In the genomic region with DNA sequence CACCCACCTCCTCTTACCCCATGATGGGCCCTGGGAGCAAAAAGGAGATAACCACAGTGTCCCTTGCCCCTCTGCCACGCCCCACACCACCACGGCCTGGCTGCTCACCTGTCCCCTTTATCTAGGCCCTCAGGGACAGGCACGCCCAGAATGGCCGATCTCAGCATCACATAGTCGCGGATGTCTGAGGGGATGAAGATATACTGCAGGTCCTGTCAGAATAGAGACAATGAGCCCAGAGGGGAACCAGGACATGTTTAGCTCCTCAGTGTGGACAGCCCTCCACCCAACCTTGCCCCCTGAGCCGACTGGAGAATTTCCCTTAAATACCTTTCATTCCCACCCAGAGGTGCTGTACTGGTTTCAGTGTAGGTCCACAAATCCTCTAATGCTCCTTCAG, we compare ENCODE assay signal across 18 cellular contexts. TPM values are rescaled to one million over a fixed set of nuclear protein-coding genes. Genes with fewer than 3 reads are reported as not detected.
DNase-seq lines count a peak whose midpoint lies in the region; ATAC-seq, FAIRE-seq and TF ChIP-seq lines count a peak whose summit lies in the region.
"Had no signal": no experiment of that assay in that cellular context is flagged by ENCODE, and none has a peak within 500 bp of the region (broad histone marks: within the 10 kb centered on the region; RNA-seq: fewer than 3 reads in every experiment).

No MANE protein-coding gene starts in this region.

- H2AFZ ChIP-seq in HepG2 (ENCODE audit: low read length) (no peak overlapping the region), K562 (ENCODE audit: low read depth, low read length) (no peak overlapping the region)

- TF ChIP-seq EP300 in HepG2 (IDR thresholded peaks at IDR 0.05; ENCODE audit: low read depth in 2 of 2, low read length in 2 of 2): no peak
- no peak for TF ChIP-seq EP300 in HepG2 (CRISPR knock-in tag; IDR thresholded peaks at IDR 0.05; ENCODE audit: borderline replicate concordance)
- TF ChIP-seq EP300 in K562 (IDR thresholded peaks at IDR 0.05; ENCODE audit: low read length): no peak

- WGBS in HepG2 (ENCODE audit: low lambda C conversion rate): 7% methylated on average over 6 of the region's 7 CpGs
- WGBS in right lobe of liver (ENCODE audit: insufficient coverage, low coverage, low lambda C conversion rate, missing lambda C conversion rate): 93% methylated on average over 3 of the region's 7 CpGs
- WGBS in K562 (ENCODE audit: insufficient coverage, low coverage, missing lambda C conversion rate): 21% methylated on average over 6 of the region's 7 CpGs

- H3K36me3 ChIP-seq in HepG2 (replicated peaks in 1 of 2; ENCODE audit: control insufficient read depth in 1 of 2, insufficient read depth in 2 of 2, low read length in 2 of 2): peaks cover 0 to 8% of the 10 kb centered on the region in 2 experiments; a peak in 2 of 5 replicates
- H3K36me3 ChIP-seq in right lobe of liver: peaks cover 0 to 7% (median 2%) of the 10 kb centered on the region in 4 donors
- peaks cover 13% of the 10 kb centered on the region; the same call in 2 of the 3 replicates for H3K36me3 ChIP-seq in K562 (ENCODE audit: control insufficient read depth, insufficient read depth, low read length)
- peaks cover 79% of the 10 kb centered on the region for H3K36me3 ChIP-seq in neutrophil

- no peak for TF ChIP-seq RAD21 in HepG2 (CRISPR knock-in tag; IDR thresholded peaks at IDR 0.05)
- TF ChIP-seq RAD21 in K562 (CRISPR knock-in tag; conservative IDR thresholded peaks at IDR 0.05 in 1 of 2, IDR thresholded peaks at IDR 0.05 in 1 of 2): no peak

- no peaks in the 10 kb centered on the region for H3K79me2 ChIP-seq in HepG2 (ENCODE audit: insufficient read depth, low read length)
- 0 out of 3 replicates have a peak, but pooled peaks cover 4% of the 10 kb centered on the region for H3K79me2 ChIP-seq in K562 (ENCODE audit: control insufficient read depth, insufficient read depth, low read length)

- H3K4me2 ChIP-seq in HepG2 (ENCODE audit: low read depth, low read length) (peak overlapping the region; percentile 81), K562 (ENCODE audit: insufficient read depth, low read length) (no peak overlapping the region)

- H3K9ac ChIP-seq in HepG2 (ENCODE audit: insufficient read depth, low read depth, low read length) (no peak overlapping the region), K562 (ENCODE audit: insufficient read depth in 1 of 2, low read depth in 2 of 2, low read length in 2 of 2) (no peak overlapping the region)

- H3K27me3 ChIP-seq in HepG2 (ENCODE audit: control insufficient read depth in 1 of 2, insufficient read depth in 2 of 2, low read length in 2 of 2) (no peaks in the 10 kb centered on the region), right lobe of liver (no peaks in the 10 kb centered on the region), K562 (ENCODE audit: control insufficient read depth in 2 of 2, insufficient read depth in 2 of 2, low read length in 2 of 2) (no peaks in the 10 kb centered on the region), neutrophil (no peaks in the 10 kb centered on the region)

- H4K20me1 ChIP-seq in HepG2 (ENCODE audit: insufficient read depth, low read length): peaks cover 20% of the 10 kb centered on the region
- peaks cover 12% of the 10 kb centered on the region; the same call in 1 of the 2 replicates for H4K20me1 ChIP-seq in K562 (replicated peaks; ENCODE audit: control insufficient read depth, insufficient read depth, low read length)

- H3K27ac ChIP-seq in HepG2 (ENCODE audit: extremely low read length, insufficient read depth, low read length): no peak overlapping the region
- no peak overlapping the region for H3K27ac ChIP-seq in right lobe of liver
- H3K27ac ChIP-seq in K562 (ENCODE audit: extremely low read depth, low read depth, low read length): no peak overlapping the region
- peak overlapping the region; percentile 13 for H3K27ac ChIP-seq in neutrophil
- H3K27ac ChIP-seq: HL-60 had no signal

- H3K4me1 ChIP-seq in HepG2 (ENCODE audit: insufficient read depth, low read length) (peaks cover 79% of the 10 kb centered on the region), right lobe of liver (peaks cover 0 to 15% (median 6%) of the 10 kb centered on the region in 4 donors), K562 (replicated peaks in 1 of 2; ENCODE audit: control insufficient read depth in 2 of 2, insufficient read depth in 2 of 2, low read length in 2 of 2) (peaks cover 15 to 41% of the 10 kb centered on the region in 2 experiments; a peak in 4 of 5 replicates), neutrophil (ENCODE audit: control insufficient read depth in 1 of 2, insufficient read depth in 1 of 2, low read depth in 1 of 2, low read length in 1 of 2) (peaks cover 33 to 36% of the 10 kb centered on the region in 2 experiments)

- TF ChIP-seq POLR2A in HepG2 (IDR thresholded peaks at IDR 0.05; ENCODE audit: insufficient read depth in 1 of 2, low read depth in 2 of 2, low read length in 2 of 2) (no peak), right lobe of liver (IDR thresholded peaks at IDR 0.05) (no peak), K562 (conservative IDR thresholded peaks at IDR 0.05) (no peak)

- no peaks in the 10 kb centered on the region for H3K9me1 ChIP-seq in K562 (ENCODE audit: control insufficient read depth, insufficient read depth, low read length)

- FAIRE-seq in HepG2 (lab: Jason Lieb, UNC) (no peak), K562 (lab: Jason Lieb, UNC) (no peak)
- FAIRE-seq: GM12891 had no signal

- H3K4me3 ChIP-seq in HepG2 (replicated peaks in 1 of 3; ENCODE audit: insufficient read depth in 1 of 3, low read depth in 2 of 3, low read length in 3 of 3): peak overlapping the region in 1 of 3 experiments; percentile 54; a peak in 1 of 6 replicates
- no peak overlapping the region for H3K4me3 ChIP-seq in right lobe of liver
- H3K4me3 ChIP-seq in K562: no peak overlapping the region
- H3K4me3 ChIP-seq in neutrophil (ENCODE audit: low read depth in 1 of 2, low read length in 1 of 2): no peak overlapping the region

- in situ Hi-C loops in HepG2 (cut with HindIII; ENCODE audit: extremely low pct_ligation_motif_present, low pct_unique_long_range_greater_than_20kb): no loop called here
- in situ Hi-C loops in K562 (cut with MboI): no loop called here

- H3K9me3 ChIP-seq in HepG2 (ENCODE audit: low read length): no peaks in the 10 kb centered on the region
- H3K9me3 ChIP-seq in right lobe of liver: no peaks in the 10 kb centered on the region
- H3K9me3 ChIP-seq in K562 (replicated peaks; ENCODE audit: control insufficient read depth, insufficient read depth, low read depth, low read length): no peaks in the 10 kb centered on the region
- H3K9me3 ChIP-seq in neutrophil: no peaks in the 10 kb centered on the region

- CTCF ChIA-PET in HepG2 (lab: Yijun Ruan, JAX; ENCODE audit: low intra/inter-chr PET ratio, low total read pairs) (interaction anchor here (2.5 kb wide), 1 partner anchor 53 kb away, joined by 10 read pairs; no protein-coding TSS in a partner anchor), K562 (lab: Yijun Ruan, JAX; ENCODE audit: low intra/inter-chr PET ratio) (no interaction called here)

- intact Hi-C loops in HepG2 (cut with micrococcal nuclease; ENCODE audit: unreplicated experiment): loop anchor here (2.0 kb wide), 1 partner anchor 16 kb away; no protein-coding TSS in a partner anchor
- intact Hi-C loops in right lobe of liver (cut with DNase I): loop anchor here in 1 of 2 donors (10.0 kb wide), 1 partner anchor 46 kb away; no protein-coding TSS in a partner anchor
- intact Hi-C loops in K562 (cut with micrococcal nuclease): no loop called here

- ATAC-seq in HepG2: peak; percentile 2
- no peak for ATAC-seq in right lobe of liver
- no peak for ATAC-seq in K562
- ATAC-seq in HG03565 (IDR thresholded peaks at IDR 0.05; ENCODE audit: unreplicated experiment): no peak

- TF ChIP-seq CTCF in HepG2 (CRISPR knock-in tag; IDR thresholded peaks at IDR 0.05) (no peak), right lobe of liver (IDR thresholded peaks at IDR 0.05) (no peak), K562 (IDR thresholded peaks at IDR 0.05 in 2 of 3, conservative IDR thresholded peaks at IDR 0.05 in 1 of 3; ENCODE audit: insufficient read depth in 2 of 3, low read depth in 1 of 3, low read length in 3 of 3) (no peak), neutrophil (IDR thresholded peaks at IDR 0.05) (no peak)

- no TSS peak for BruUV-seq in HepG2 (replicated peaks; lab: Mats Ljungman, UMichigan)
- no TSS peak for BruUV-seq in K562 (replicated peaks; lab: Mats Ljungman, UMichigan)

- POLR2A ChIA-PET in HepG2 (lab: Yijun Ruan, JAX) (interaction anchor here (0.8 to 6.8 kb wide), 12 partner anchors 12 to 101 kb away, joined by 3 to 129 read pairs (median 4); partner anchors contain the start of gene ST6GALNAC2), K562 (lab: Yijun Ruan, JAX) (interaction anchor here (2.0 to 3.8 kb wide), 2 partner anchors 10 to 14 kb away, joined by 5 to 38 read pairs; no protein-coding TSS in a partner anchor)

- DNase-seq in HepG2 (ENCODE audit: low spot score): no peak
- no peak for DNase-seq in right lobe of liver
- no peak for DNase-seq in K562 (ENCODE audit: extremely low read depth in 1 of 4, low spot score in 3 of 4)
- no peak for DNase-seq in HCEC 1CT
- no peak for DNase-seq in NCI-H1436 treated with DMSO at 0.1 percent for 48 hours (lab: John Stamatoyannopoulos, UW)
- no peak for DNase-seq in NCI-H1694 (lab: John Stamatoyannopoulos, UW)
- DNase-seq: GF-D8; NCI-H2029; NCI-H2171; NCI-H446 treated with DMSO at 0.1 percent for 48 hours; NK-92 treated with Interleukin-12 subunit alpha and Interleukin-12 subunit beta, amount 100 ng/mL, for 24 hours; RPMI8226 had no signal

RNA-seq across cellular contexts. Expression of gene ST6GALNAC2, which starts 15.2 kb away (rescaled TPM):
- 0.49 and 0.84 TPM in 2 replicates for total RNA-seq in HepG2 (2016; rRNA removed; fragmentation: Illumina TruSeq; extraction: Trizol)
- total RNA-seq in HepG2 (2016; cell fraction: cytosol; rRNA removed; fragmentation: Illumina TruSeq; extraction: Trizol; ENCODE audit: low read depth): 0.35 and 0.51 TPM in 2 replicates
- total RNA-seq in HepG2 (2016; cell fraction: insoluble cytoplasmic fraction; rRNA removed; fragmentation: Illumina TruSeq; extraction: Trizol): 0.13 and 0.39 TPM in 2 replicates
- total RNA-seq in HepG2 (2016; cell fraction: membrane; rRNA removed; fragmentation: Illumina TruSeq; extraction: Trizol): 0.77 and 0.79 TPM in 2 replicates
- total RNA-seq in HepG2 (2016; cell fraction: nucleus; rRNA removed; fragmentation: Illumina TruSeq; extraction: Trizol): 0.68 and 0.97 TPM in 2 replicates
- polyA plus RNA-seq in HepG2 (2011; rRNA removed): 0.12 and 0.30 TPM in 2 replicates
- 0.24 and 0.50 TPM in 2 replicates for polyA plus RNA-seq in HepG2 (2011; cell fraction: cytosol; rRNA removed)
- 0.43 TPM in 2 replicates for polyA plus RNA-seq in HepG2 (2011; cell fraction: nucleus; rRNA removed)
- 0.16 TPM in 1 of 2 replicates, not detected in the other for polyA plus RNA-seq in HepG2 (2012)
- 0.34 and 0.45 TPM in 2 replicates for polyA plus RNA-seq in HepG2 (2016; cell fraction: cytosol; fragmentation: Illumina TruSeq; extraction: Trizol; ENCODE audit: low read depth)
- polyA plus RNA-seq in HepG2 (2016; cell fraction: insoluble cytoplasmic fraction; fragmentation: Illumina TruSeq; extraction: Trizol; ENCODE audit: low read depth): 0.56 and 0.64 TPM in 2 replicates
- 0.62 and 0.69 TPM in 2 replicates for polyA plus RNA-seq in HepG2 (2016; cell fraction: membrane; fragmentation: Illumina TruSeq; extraction: Trizol; ENCODE audit: low read depth)
- 1.0 and 1.6 TPM in 2 replicates for polyA plus RNA-seq in HepG2 (2016; cell fraction: nucleus; fragmentation: Illumina TruSeq; extraction: Trizol; ENCODE audit: insufficient read depth, low read depth)
- polyA minus RNA-seq in HepG2 (2011; rRNA and poly(A)+ RNA removed; ENCODE audit: low replicate concordance): 0.34 and 1.1 TPM in 2 replicates
- not detected in 2 replicates for polyA minus RNA-seq in HepG2 (2011; cell fraction: cytosol; rRNA and poly(A)+ RNA removed)
- polyA minus RNA-seq in HepG2 (2011; cell fraction: nucleus; rRNA and poly(A)+ RNA removed): not detected in 2 replicates
- total RNA-seq in right lobe of liver: 1 to 10 TPM in 5 of 6 experiments, under 1 TPM in 1; 0.81 to 5.0 (median 2.3) TPM
- total RNA-seq in K562 (2011; cell fraction: chromatin; rRNA removed; ENCODE audit: low replicate concordance): not detected in 2 replicates
- not detected in 2 replicates for total RNA-seq in K562 (2011; cell fraction: nucleolus; rRNA removed)
- not detected in 2 replicates for total RNA-seq in K562 (2011; cell fraction: nucleoplasm; rRNA removed)
- not detected in 2 replicates for total RNA-seq in K562 (2014; rRNA removed)
- total RNA-seq in K562 (2014; rRNA removed; fragmentation: Illumina TruSeq; extraction: Trizol): not detected in 2 replicates
- not detected in 2 replicates for total RNA-seq in K562 (2015; rRNA removed; fragmentation: Illumina TruSeq; extraction: Trizol)
- total RNA-seq in K562 (2021): not detected in 2 replicates
- polyA plus RNA-seq in K562 (2011; rRNA removed): not detected in 2 replicates
- not detected in 2 replicates for polyA plus RNA-seq in K562 (2011; cell fraction: cytosol; rRNA removed)
- polyA plus RNA-seq in K562 (2011; cell fraction: nucleus; rRNA removed): not detected in 2 replicates
- polyA plus RNA-seq in K562 (2012): not detected in 2 replicates
- 0.18 TPM in 1 of 2 replicates, not detected in the other for polyA plus RNA-seq in K562 (2014; fragmentation: Illumina TruSeq; extraction: Trizol)
- polyA plus RNA-seq in K562 (2014; fragmentation: Nextera tagmentation; extraction: Ambion mirVana): not detected
- polyA plus RNA-seq in K562 (2014; rRNA removed): not detected in 2 replicates
- not detected in 2 replicates for polyA minus RNA-seq in K562 (2011; rRNA and poly(A)+ RNA removed)
- not detected in 2 replicates for polyA minus RNA-seq in K562 (2011; cell fraction: cytosol; rRNA and poly(A)+ RNA removed)
- not detected in 2 replicates for polyA minus RNA-seq in K562 (2011; cell fraction: nucleus; rRNA and poly(A)+ RNA removed)
- total RNA-seq: A673, OCI-LY7 had no signal

RNA-seq across cellular contexts. Expression of gene PRCD, which starts 30.6 kb away (rescaled TPM):
- total RNA-seq in HepG2 (2016; rRNA removed; fragmentation: Illumina TruSeq; extraction: Trizol) (0.52 TPM in 1 of 2 replicates, not detected in the other), right lobe of liver (1 to 10 TPM in 1 of 6 experiments, under 1 TPM in 2, not detected in 3; 0.12 to 1.3 (median 0.22) TPM), K562 (2014; rRNA removed) (not detected in 2 replicates), K562 (2014; rRNA removed; fragmentation: Illumina TruSeq; extraction: Trizol) (not detected in 2 replicates), K562 (2015; rRNA removed; fragmentation: Illumina TruSeq; extraction: Trizol) (not detected in 2 replicates), K562 (2021) (0.27 TPM in 1 of 2 replicates, not detected in the other)
- total RNA-seq in HepG2 (2016; cell fraction: cytosol; rRNA removed; fragmentation: Illumina TruSeq; extraction: Trizol; ENCODE audit: low read depth): not detected in 2 replicates
- total RNA-seq in HepG2 (2016; cell fraction: insoluble cytoplasmic fraction; rRNA removed; fragmentation: Illumina TruSeq; extraction: Trizol): 0.36 and 0.48 TPM in 2 replicates
- total RNA-seq in HepG2 (2016; cell fraction: membrane; rRNA removed; fragmentation: Illumina TruSeq; extraction: Trizol): not detected in 2 replicates
- total RNA-seq in HepG2 (2016; cell fraction: nucleus; rRNA removed; fragmentation: Illumina TruSeq; extraction: Trizol): not detected in 2 replicates
- polyA plus RNA-seq in HepG2 (2011; rRNA removed) (0.35 and 0.51 TPM in 2 replicates), K562 (2011; rRNA removed) (0.20 and 0.39 TPM in 2 replicates), K562 (2014; fragmentation: Illumina TruSeq; extraction: Trizol) (not detected in 2 replicates), K562 (2014; fragmentation: Nextera tagmentation; extraction: Ambion mirVana) (under 1 TPM in 1 of 2 experiments, not detected in 1; 0.25 TPM), K562 (2014; rRNA removed) (0.21 TPM in 1 of 2 replicates, not detected in the other)
- polyA plus RNA-seq in HepG2 (2011; cell fraction: cytosol; rRNA removed): not detected in 2 replicates
- polyA plus RNA-seq in HepG2 (2011; cell fraction: nucleus; rRNA removed): 0.06 TPM in 1 of 2 replicates, not detected in the other
- polyA plus RNA-seq in HepG2 (2012): 0.61 and 0.71 TPM in 2 replicates
- 0.25 TPM in 1 of 2 replicates, not detected in the other for polyA plus RNA-seq in HepG2 (2016; cell fraction: cytosol; fragmentation: Illumina TruSeq; extraction: Trizol; ENCODE audit: low read depth)
- polyA plus RNA-seq in HepG2 (2016; cell fraction: insoluble cytoplasmic fraction; fragmentation: Illumina TruSeq; extraction: Trizol; ENCODE audit: low read depth): not detected in 2 replicates
- not detected in 2 replicates for polyA plus RNA-seq in HepG2 (2016; cell fraction: membrane; fragmentation: Illumina TruSeq; extraction: Trizol; ENCODE audit: low read depth)
- not detected in 2 replicates for polyA plus RNA-seq in HepG2 (2016; cell fraction: nucleus; fragmentation: Illumina TruSeq; extraction: Trizol; ENCODE audit: insufficient read depth, low read depth)
- polyA minus RNA-seq in HepG2 (2011; rRNA and poly(A)+ RNA removed; ENCODE audit: low replicate concordance): 0.70 TPM in 1 of 2 replicates, not detected in the other
- not detected in 2 replicates for polyA minus RNA-seq in HepG2 (2011; cell fraction: cytosol; rRNA and poly(A)+ RNA removed)
- polyA minus RNA-seq in HepG2 (2011; cell fraction: nucleus; rRNA and poly(A)+ RNA removed): not detected in 2 replicates
- total RNA-seq in K562 (2011; cell fraction: chromatin; rRNA removed; ENCODE audit: low replicate concordance): 0.14 TPM in 1 of 2 replicates, not detected in the other
- not detected in 2 replicates for total RNA-seq in K562 (2011; cell fraction: nucleolus; rRNA removed)
- not detected in 2 replicates for total RNA-seq in K562 (2011; cell fraction: nucleoplasm; rRNA removed)
- not detected in 2 replicates for polyA plus RNA-seq in K562 (2011; cell fraction: cytosol; rRNA removed)
- polyA plus RNA-seq in K562 (2011; cell fraction: nucleus; rRNA removed): 0.10 and 0.13 TPM in 2 replicates
- polyA plus RNA-seq in K562 (2012): 0.26 and 0.65 TPM in 2 replicates
- 0.07 TPM in 1 of 2 replicates, not detected in the other for polyA minus RNA-seq in K562 (2011; rRNA and poly(A)+ RNA removed)
- polyA minus RNA-seq in K562 (2011; cell fraction: cytosol; rRNA and poly(A)+ RNA removed): not detected in 2 replicates
- not detected in 2 replicates for polyA minus RNA-seq in K562 (2011; cell fraction: nucleus; rRNA and poly(A)+ RNA removed)
- total RNA-seq: A673 had no signal

RNA-seq across cellular contexts. Expression of gene CYGB, which starts 32.9 kb away (rescaled TPM):
- total RNA-seq in HepG2 (2016; rRNA removed; fragmentation: Illumina TruSeq; extraction: Trizol) (27.1 and 28.9 TPM in 2 replicates), right lobe of liver (1 to 10 TPM; 1.8 to 4.1 (median 3.1) TPM), K562 (2014; rRNA removed) (0.95 TPM in 1 of 2 replicates, not detected in the other), K562 (2014; rRNA removed; fragmentation: Illumina TruSeq; extraction: Trizol) (0.16 TPM in 1 of 2 replicates, not detected in the other), K562 (2015; rRNA removed; fragmentation: Illumina TruSeq; extraction: Trizol) (not detected in 2 replicates), K562 (2021) (0.13 and 0.24 TPM in 2 replicates)
- 5.2 and 8.2 TPM in 2 replicates for total RNA-seq in HepG2 (2016; cell fraction: cytosol; rRNA removed; fragmentation: Illumina TruSeq; extraction: Trizol; ENCODE audit: low read depth)
- 25.6 and 28.4 TPM in 2 replicates for total RNA-seq in HepG2 (2016; cell fraction: insoluble cytoplasmic fraction; rRNA removed; fragmentation: Illumina TruSeq; extraction: Trizol)
- total RNA-seq in HepG2 (2016; cell fraction: membrane; rRNA removed; fragmentation: Illumina TruSeq; extraction: Trizol): 16.6 and 21.7 TPM in 2 replicates
- total RNA-seq in HepG2 (2016; cell fraction: nucleus; rRNA removed; fragmentation: Illumina TruSeq; extraction: Trizol): 14.7 and 17.2 TPM in 2 replicates
- polyA plus RNA-seq in HepG2 (2011; rRNA removed) (18.9 and 23.3 TPM in 2 replicates), K562 (2011; rRNA removed) (0.05 and 0.08 TPM in 2 replicates), K562 (2014; fragmentation: Illumina TruSeq; extraction: Trizol) (0.54 TPM in 1 of 2 replicates, not detected in the other), K562 (2014; fragmentation: Nextera tagmentation; extraction: Ambion mirVana) (not detected), K562 (2014; rRNA removed) (0.11 and 0.12 TPM in 2 replicates)
- 19.3 and 25.5 TPM in 2 replicates for polyA plus RNA-seq in HepG2 (2011; cell fraction: cytosol; rRNA removed)
- 17.6 and 23.0 TPM in 2 replicates for polyA plus RNA-seq in HepG2 (2011; cell fraction: nucleus; rRNA removed)
- 20.2 and 20.5 TPM in 2 replicates for polyA plus RNA-seq in HepG2 (2012)
- 6.2 and 7.9 TPM in 2 replicates for polyA plus RNA-seq in HepG2 (2016; cell fraction: cytosol; fragmentation: Illumina TruSeq; extraction: Trizol; ENCODE audit: low read depth)
- polyA plus RNA-seq in HepG2 (2016; cell fraction: insoluble cytoplasmic fraction; fragmentation: Illumina TruSeq; extraction: Trizol; ENCODE audit: low read depth): 28.7 and 30.6 TPM in 2 replicates
- 21.0 and 21.3 TPM in 2 replicates for polyA plus RNA-seq in HepG2 (2016; cell fraction: membrane; fragmentation: Illumina TruSeq; extraction: Trizol; ENCODE audit: low read depth)
- 24.9 and 26.1 TPM in 2 replicates for polyA plus RNA-seq in HepG2 (2016; cell fraction: nucleus; fragmentation: Illumina TruSeq; extraction: Trizol; ENCODE audit: insufficient read depth, low read depth)
- polyA minus RNA-seq in HepG2 (2011; rRNA and poly(A)+ RNA removed; ENCODE audit: low replicate concordance): 0.26 and 16.8 TPM in 2 replicates
- polyA minus RNA-seq in HepG2 (2011; cell fraction: cytosol; rRNA and poly(A)+ RNA removed): 9.7 and 11.8 TPM in 2 replicates
- polyA minus RNA-seq in HepG2 (2011; cell fraction: nucleus; rRNA and poly(A)+ RNA removed): 12.9 and 17.7 TPM in 2 replicates
- total RNA-seq in K562 (2011; cell fraction: chromatin; rRNA removed; ENCODE audit: low replicate concordance): 0.84 TPM in 1 of 2 replicates, not detected in the other
- 0.66 TPM in 1 of 2 replicates, not detected in the other for total RNA-seq in K562 (2011; cell fraction: nucleolus; rRNA removed)
- total RNA-seq in K562 (2011; cell fraction: nucleoplasm; rRNA removed): 1.2 TPM in 1 of 2 replicates, not detected in the other
- 0.18 and 0.40 TPM in 2 replicates for polyA plus RNA-seq in K562 (2011; cell fraction: cytosol; rRNA removed)
- 0.20 and 0.38 TPM in 2 replicates for polyA plus RNA-seq in K562 (2011; cell fraction: nucleus; rRNA removed)
- 0.09 and 0.24 TPM in 2 replicates for polyA plus RNA-seq in K562 (2012)
- polyA minus RNA-seq in K562 (2011; rRNA and poly(A)+ RNA removed): not detected in 2 replicates
- polyA minus RNA-seq in K562 (2011; cell fraction: cytosol; rRNA and poly(A)+ RNA removed): not detected in 2 replicates
- not detected in 2 replicates for polyA minus RNA-seq in K562 (2011; cell fraction: nucleus; rRNA and poly(A)+ RNA removed)

Comparison
In these comparisons a context has a peak if more than half of its experiments do, and no peak if none do; other contexts are left out.
1. Of the 241 proteins assayed by ChIP-seq in both HepG2 and K562: peak only in HepG2: DPF2 and HINFP; only in K562: none; in both: none; in neither: 239.